Comparison of ENCODE assay signal across 9 cellular contexts in the genomic region with DNA sequence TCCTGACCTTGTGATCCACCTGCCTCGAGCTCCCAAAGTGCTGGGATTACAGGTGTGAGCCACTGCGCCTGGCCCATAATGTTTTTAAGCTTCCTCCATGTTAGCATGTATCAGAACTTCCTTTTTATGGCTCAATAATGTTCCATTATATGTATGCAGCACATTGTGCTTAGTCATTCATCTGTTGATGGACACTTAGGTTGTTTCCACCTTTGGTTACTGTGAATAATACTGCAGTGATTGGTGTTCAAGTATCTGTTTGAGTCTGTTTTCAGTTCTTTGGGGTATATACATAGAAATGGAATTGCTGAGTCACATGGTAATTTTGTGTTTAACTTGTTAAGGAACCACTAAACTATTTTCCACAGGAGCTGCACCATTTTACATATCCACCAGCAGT. TPM values are rescaled to one million over a fixed set of nuclear protein-coding genes. Genes with fewer than 3 reads are reported as not detected.
A peak's percentile ranks its signal among the peaks of the same experiment; 100 is the strongest.
DNase-seq lines count a peak whose midpoint lies in the region; ATAC-seq, FAIRE-seq and TF ChIP-seq lines count a peak whose summit lies in the region.
"Had no signal": no experiment of that assay in that cellular context is flagged by ENCODE, and none has a peak within 500 bp of the region (broad histone marks: within the 10 kb centered on the region; RNA-seq: fewer than 3 reads in every experiment).

No MANE protein-coding gene starts in this region.

- H3K4me3 ChIP-seq in GM12878 (no peak overlapping the region), A673 (ENCODE audit: low read depth, low read length, poor library complexity, severe bottlenecking) (no peak overlapping the region)
- H3K4me3 ChIP-seq: SJSA1 had no signal

- H3K4me1 ChIP-seq in GM12878 (ENCODE audit: control insufficient read depth, insufficient read depth, low read length) (peaks cover 4% of the 10 kb centered on the region; the same call in 1 of the 2 replicates), A673 (ENCODE audit: insufficient read depth, low read length, poor library complexity, severe bottlenecking) (no peaks in the 10 kb centered on the region)
- H3K4me1 ChIP-seq: SJSA1 had no signal

- H2AFZ ChIP-seq in GM12878 (ENCODE audit: control insufficient read depth, low read depth, low read length), result no peak overlapping the region

- TF ChIP-seq POLR2A in GM12878 (IDR thresholded peaks at IDR 0.05; ENCODE audit: low read depth, low read length), result no peak

- SMC1A ChIA-PET in GM12878 (lab: Charles Lee; ENCODE audit: uncharacterized antibody, unreplicated experiment), result interaction anchor here (0.7 to 1.3 kb wide), 6 partner anchors 13 to 352 kb away, joined by 3 to 7 read pairs (median 3); no protein-coding TSS in a partner anchor

- H4K20me1 ChIP-seq in GM12878 (ENCODE audit: control insufficient read depth, insufficient read depth), result no peaks in the 10 kb centered on the region

- ATAC-seq in GM19452 (IDR thresholded peaks at IDR 0.05; ENCODE audit: unreplicated experiment) (peak; percentile 79), HG03159 (IDR thresholded peaks at IDR 0.05; ENCODE audit: unreplicated experiment) (peak; percentile 82), GM12878 (peak; percentile 98)

- in situ Hi-C loops in GM12878 (cut with MboI), result no loop called here

- CTCF ChIA-PET in GM10248 (lab: Yijun Ruan, JAX) (interaction anchor here (0.9 to 1.6 kb wide), 2 partner anchors 9 to 81 kb away, joined by 3 to 5 read pairs; no protein-coding TSS in a partner anchor), GM12878 (lab: Yijun Ruan, JAX) (interaction anchor here (1.3 to 1.8 kb wide), 4 partner anchors 13 to 86 kb away, joined by 4 to 8 read pairs (median 6); a partner anchor contains a TSS), A673 (lab: Charles Lee) (no interaction called here)

- no peak for TF ChIP-seq EP300 in GM12878 (IDR thresholded peaks at IDR 0.05; ENCODE audit: borderline replicate concordance in 1 of 2, control insufficient read depth in 1 of 2, low read depth in 2 of 2, low read length in 2 of 2)

- no TSS peak for BruUV-seq in GM12878 (replicated peaks; lab: Mats Ljungman, UMichigan)
- BruUV-seq in A673 (replicated peaks; lab: Mats Ljungman, UMichigan), result no TSS peak

- H3K79me2 ChIP-seq in GM12878 (ENCODE audit: control insufficient read depth, insufficient read depth, low read length), result peaks cover 18% of the 10 kb centered on the region

- TF ChIP-seq CTCF in GM10248 (IDR thresholded peaks at IDR 0.05; ENCODE audit: control extremely low read depth, extremely low read depth, low read depth, missing control alignments) (no peak), GM12878 (IDR thresholded peaks at IDR 0.05 in 2 of 3, conservative IDR thresholded peaks at IDR 0.05 in 1 of 3; ENCODE audit: control insufficient read depth in 2 of 3, extremely low read depth in 1 of 3, insufficient read depth in 1 of 3, low read depth in 3 of 3, low read length in 3 of 3) (no peak), A673 (conservative IDR thresholded peaks at IDR 0.05; ENCODE audit: low read depth, low read length) (no peak)

- peak; percentile 29 for DNase-seq in GM10248 (ENCODE audit: extremely low spot score)
- peak; percentile 72 for DNase-seq in GM12878 (ENCODE audit: low read depth, low spot score)
- DNase-seq in UCSD-AML1 (lab: John Stamatoyannopoulos, UW; ENCODE audit: unreplicated experiment), result no peak
- DNase-seq in A673 (ENCODE audit: low spot score), result no peak
- DNase-seq in NCI-H146 treated with DMSO at 0.1 percent for 48 hours (lab: John Stamatoyannopoulos, UW; ENCODE audit: unreplicated experiment), result no peak
- no peak for DNase-seq in NCI-H128 (lab: John Stamatoyannopoulos, UW; ENCODE audit: unreplicated experiment)

- peak overlapping the region; percentile 7 for H3K4me2 ChIP-seq in GM12878 (ENCODE audit: control insufficient read depth, insufficient read depth)

- FAIRE-seq in GM12878 (lab: Jason Lieb, UNC), result peak; percentile 69

- no peaks in the 10 kb centered on the region for H3K27me3 ChIP-seq in GM12878 (replicated peaks in 1 of 2; ENCODE audit: control insufficient read depth in 2 of 2, insufficient read depth in 2 of 2, low read length in 1 of 2)
- H3K27me3 ChIP-seq in A673 (replicated peaks; ENCODE audit: insufficient read depth, low read depth, low read length, poor library complexity), result no peaks in the 10 kb centered on the region
- H3K27me3 ChIP-seq: SJSA1 had no signal

- POLR2A ChIA-PET in GM10248 (lab: Yijun Ruan, JAX) (no interaction called here), GM12878 (lab: Charles Lee) (interaction anchor here (0.6 to 1.2 kb wide), 5 partner anchors 10 to 1433 kb away, joined by 3 to 9 read pairs (median 4); no protein-coding TSS in a partner anchor), A673 (lab: Charles Lee; ENCODE audit: low non-redundant PET) (no interaction called here)

- no peaks in the 10 kb centered on the region; the same call in 2 of the 3 replicates for H3K9me3 ChIP-seq in GM12878 (replicated peaks; ENCODE audit: control insufficient read depth, insufficient read depth, low read length)
- no peaks in the 10 kb centered on the region for H3K9me3 ChIP-seq in A673 (ENCODE audit: low read depth, low read length, poor library complexity, severe bottlenecking)
- H3K9me3 ChIP-seq: SJSA1 had no signal

- no peak for TF ChIP-seq RAD21 in GM12878 (IDR thresholded peaks at IDR 0.05; ENCODE audit: insufficient read depth, low read depth, low read length)

- H3K9ac ChIP-seq in GM12878 (ENCODE audit: control insufficient read depth, insufficient read depth, low read length), result no peak overlapping the region

- RAD21 ChIA-PET in GM12878 (lab: Charles Lee; ENCODE audit: unreplicated experiment), result interaction anchor here (0.6 to 1.9 kb wide), 3 partner anchors 13 to 62 kb away, joined by 3 to 12 read pairs (median 3); a partner anchor contains a TSS

- H3K27ac ChIP-seq in GM12878 (ENCODE audit: control insufficient read depth, insufficient read depth) (peak overlapping the region; percentile 61), A673 (ENCODE audit: low read depth, low read length, poor library complexity, severe bottlenecking) (no peak overlapping the region)
- H3K27ac ChIP-seq: SJSA1 had no signal

- 87% methylated on average over 2 of the region's 2 CpGs for WGBS in GM12878 (ENCODE audit: insufficient coverage, insufficient replicate concordance, low lambda C conversion rate, missing lambda C conversion rate)

- intact Hi-C loops in GM12878 (cut with micrococcal nuclease; ENCODE audit: unreplicated experiment) (no loop called here), A673 (cut with micrococcal nuclease; ENCODE audit: unreplicated experiment) (no loop called here)

- peaks cover 0 to 5% of the 10 kb centered on the region in 2 experiments; a peak in 2 of 4 replicates for H3K36me3 ChIP-seq in GM12878 (ENCODE audit: control insufficient read depth in 2 of 2, insufficient read depth in 2 of 2, low read length in 1 of 2)
- no peaks in the 10 kb centered on the region for H3K36me3 ChIP-seq in A673 (ENCODE audit: insufficient read depth, low read length, poor library complexity, severe bottlenecking)

RNA-seq across cellular contexts. Expression of a gene that starts 17.7 kb away (rescaled TPM):
- total RNA-seq in GM12878 (2013; cell fraction: nucleolus; rRNA removed), result 32.2 and 35.1 TPM in 2 replicates
- total RNA-seq in GM12878 (2014; rRNA removed) (79.8 and 100 TPM in 2 replicates), GM12878 (2014; rRNA removed; fragmentation: Illumina TruSeq; extraction: Trizol) (122 and 130 TPM in 2 replicates), GM12878 (2021) (112 and 116 TPM in 2 replicates), A673 (2021) (65.4 and 69.4 TPM in 2 replicates)
- 32.7 TPM for polyA plus RNA-seq in GM12878 (2011; ENCODE audit: low read depth)
- polyA plus RNA-seq in GM12878 (2011; rRNA removed) (79.2 and 141 TPM in 2 replicates), GM12878 (2014; fragmentation: Illumina TruSeq; extraction: Trizol) (126 and 161 TPM in 2 replicates), GM12878 (2014; fragmentation: Nextera tagmentation; extraction: Ambion mirVana) (10 to 100 TPM; 43.7 to 61.0 TPM), GM12878 (2014; rRNA removed) (67.2 and 76.6 TPM in 2 replicates), GM12878 (2016; fragmentation: Nextera tagmentation; extraction: Ambion mirVana) (100 to 1,000 TPM in 1 of 2 experiments, 10 to 100 TPM in 1; 91.5 to 159 TPM)
- 17.0 and 17.7 TPM in 2 replicates for polyA plus RNA-seq in GM12878 (2011; cell fraction: cytosol; rRNA removed)
- polyA plus RNA-seq in GM12878 (2011; cell fraction: nucleus; rRNA removed), result 13.4 and 18.2 TPM in 2 replicates
- polyA plus RNA-seq in GM12878 (2012), result 79.3 and 85.2 TPM in 2 replicates
- 17.5 and 24.4 TPM in 2 replicates for polyA minus RNA-seq in GM12878 (2011; rRNA and poly(A)+ RNA removed)
- polyA minus RNA-seq in GM12878 (2011; cell fraction: cytosol; rRNA and poly(A)+ RNA removed), result 38.6 and 42.1 TPM in 2 replicates
- 5.6 and 7.5 TPM in 2 replicates for polyA minus RNA-seq in GM12878 (2011; cell fraction: nucleus; rRNA and poly(A)+ RNA removed)

RNA-seq across cellular contexts. Expression of a gene that starts 37.4 kb away (rescaled TPM):
- total RNA-seq in GM12878 (2013; cell fraction: nucleolus; rRNA removed), result 48.8 and 58.6 TPM in 2 replicates
- total RNA-seq in GM12878 (2014; rRNA removed), result 26.3 and 33.1 TPM in 2 replicates
- total RNA-seq in GM12878 (2014; rRNA removed; fragmentation: Illumina TruSeq; extraction: Trizol), result 31.1 and 32.8 TPM in 2 replicates
- total RNA-seq in GM12878 (2021), result 22.9 and 23.3 TPM in 2 replicates
- polyA plus RNA-seq in GM12878 (2011; ENCODE audit: low read depth), result 5.2 TPM
- polyA plus RNA-seq in GM12878 (2011; rRNA removed), result 35.1 and 42.7 TPM in 2 replicates
- 19.6 and 22.3 TPM in 2 replicates for polyA plus RNA-seq in GM12878 (2011; cell fraction: cytosol; rRNA removed)
- polyA plus RNA-seq in GM12878 (2011; cell fraction: nucleus; rRNA removed), result 16.8 and 16.9 TPM in 2 replicates
- polyA plus RNA-seq in GM12878 (2012), result 6.5 and 8.5 TPM in 2 replicates
- polyA plus RNA-seq in GM12878 (2014; fragmentation: Illumina TruSeq; extraction: Trizol), result 28.5 and 34.1 TPM in 2 replicates
- polyA plus RNA-seq in GM12878 (2014; fragmentation: Nextera tagmentation; extraction: Ambion mirVana), result 1 to 10 TPM; 6.0 to 6.3 TPM
- polyA plus RNA-seq in GM12878 (2014; rRNA removed), result 17.1 and 18.2 TPM in 2 replicates
- polyA plus RNA-seq in GM12878 (2016; fragmentation: Nextera tagmentation; extraction: Ambion mirVana), result 10 to 100 TPM; 26.8 to 30.0 TPM
- 76.8 and 103 TPM in 2 replicates for polyA minus RNA-seq in GM12878 (2011; rRNA and poly(A)+ RNA removed)
- 17.2 and 17.4 TPM in 2 replicates for polyA minus RNA-seq in GM12878 (2011; cell fraction: cytosol; rRNA and poly(A)+ RNA removed)
- 17.2 and 26.0 TPM in 2 replicates for polyA minus RNA-seq in GM12878 (2011; cell fraction: nucleus; rRNA and poly(A)+ RNA removed)
- total RNA-seq in A673 (2021), result 39.3 and 43.4 TPM in 2 replicates

Comparison
In these comparisons a context has a peak if more than half of its experiments do, and no peak if none do; other contexts are left out.
1. DNase-seq: peak in GM10248 (single experiment) and GM12878 (single experiment); none in UCSD-AML1 (single experiment), A673 (single experiment), NCI-H146 treated with DMSO at 0.1 percent for 48 hours (single experiment) and NCI-H128 (single experiment).
2. Peak in every context shown above with its lines, with median percentiles within 50 percentile points of each other: ATAC-seq.